ENCODE assay signal across 29 cellular contexts in genomic region chr2:148604927-148605326, GRCh38.
"Had no signal": no experiment of that assay in that cellular context is flagged by ENCODE, and none has a peak within 500 bp of the region (broad histone marks: within the 10 kb centered on the region; RNA-seq: fewer than 3 reads in every experiment).

No MANE protein-coding gene starts in this region.

- H3K27ac ChIP-seq: brain microvascular endothelial cell, Peyer's patch, SJCRH30, SK-N-MC had no signal

- H3K4me3 ChIP-seq: MG63, Peyer's patch, SJCRH30, SK-N-MC had no signal

- H3K27me3 Mint-ChIP-seq: activated naive CD8-positive, alpha-beta T cell had no signal

- H3K9me3 ChIP-seq: MG63, SJCRH30 had no signal

- ATAC-seq: activated CD8-positive, alpha-beta T cell treated with anti-CD3 and anti-CD28 coated beads for 36 hours; activated naive CD8-positive, alpha-beta T cell treated with anti-CD3 and anti-CD28 coated beads, Interleukin-2, amount 50 U/mL, for 24 hours; activated T-cell treated with anti-CD3 and anti-CD28 coated beads, Interleukin-2, amount 50 U/mL, for 72 hours had no signal

- DNase-seq: activated CD4-positive, alpha-beta T cell treated with anti-CD3 and anti-CD28 coated beads, Interleukin-2, amount 10 ng/mL, durations not matched to agents 24 days and 14 days; activated CD4-positive, alpha-beta T cell treated with anti-CD3 and anti-CD28 coated beads, Interleukin-2, amount 50 U/mL, for 4 hours; activated CD8-positive, alpha-beta T cell treated with anti-CD3 and anti-CD28 coated beads for 36 hours; activated gamma-delta T cell; activated naive CD4-positive, alpha-beta T cell treated with Interleukin-2 at 50 U/mL for 16 hours; activated naive CD8-positive, alpha-beta T cell treated with anti-CD3 and anti-CD28 coated beads, Interleukin-2, amount 50 U/mL, for 24 hours; activated T-cell treated with anti-CD3 and anti-CD28 coated beads, Interleukin-2, amount 50 U/mL, for 1 hour; activated T-cell treated with anti-CD3 and anti-CD28 coated beads, Interleukin-2, amount 50 U/mL, for 72 hours; anterior cingulate cortex; brain microvascular endothelial cell; Karpas-422; KBM-7; MG63; NCI-H1048; NCI-H1105 treated with DMSO at 0.1 percent for 48 hours; NCI-H1436; NCI-H1694; NCI-H2029; NCI-H345; NCI-H524 treated with DMSO at 0.1 percent for 48 hours; Peyer's patch; Right ventricle myocardium superior; SJCRH30 had no signal

- H3K36me3 ChIP-seq: brain microvascular endothelial cell, MG63, Peyer's patch, SJCRH30 had no signal

- H3K4me1 Mint-ChIP-seq: IgD-negative memory B cell had no signal

- H3K4me3 Mint-ChIP-seq: activated CD4-positive, alpha-beta T cell treated with anti-CD3 and anti-CD28 coated beads, Interleukin-2, amount 10 ng/mL, durations not matched to agents 24 days and 14 days; activated CD8-positive, alpha-beta T cell treated with anti-CD3 and anti-CD28 coated beads for 36 hours; activated naive CD8-positive, alpha-beta T cell; activated naive CD8-positive, alpha-beta T cell treated with anti-CD3 and anti-CD28 coated beads, Interleukin-2, amount 50 U/mL, for 24 hours; activated T-cell treated with anti-CD3 and anti-CD28 coated beads, Interleukin-2, amount 50 U/mL, for 72 hours; IgD-negative memory B cell; T-helper 1 cell treated with Interleukin-12 subunit alpha and Interleukin-12 subunit beta and Interleukin-4 antibody, amounts not matched to agents 30 μg/mL and 1 μg/mL, for 36 hours; T-helper 2 cell treated with Interferon-gamma antibody and Interleukin-4, amounts not matched to agents 5 μg/mL and 100 μg/mL, for 36 hours had no signal

- H3K4me1 ChIP-seq: Peyer's patch had no signal

- H3K27me3 ChIP-seq: brain microvascular endothelial cell, Peyer's patch, SJCRH30 had no signal

- H3K27ac Mint-ChIP-seq: activated CD4-positive, alpha-beta T cell treated with anti-CD3 and anti-CD28 coated beads, Interleukin-2, amount 10 ng/mL, durations not matched to agents 24 days and 14 days; activated CD8-positive, alpha-beta T cell treated with anti-CD3 and anti-CD28 coated beads for 36 hours; activated naive CD8-positive, alpha-beta T cell; activated naive CD8-positive, alpha-beta T cell treated with anti-CD3 and anti-CD28 coated beads, Interleukin-2, amount 50 U/mL, for 24 hours; activated T-cell treated with anti-CD3 and anti-CD28 coated beads, Interleukin-2, amount 50 U/mL, for 72 hours; activated T-helper 2 cell treated with anti-CD3 and anti-CD28 coated beads, Interferon-gamma antibody, Interleukin-2, Interleukin-4, amounts not matched to agents 10 μg/mL and 5 μg/mL and 100 μg/mL, durations not matched to agents 14 hours and 24 hours and 36 hours; IgD-negative memory B cell; T-helper 1 cell treated with Interleukin-12 subunit alpha and Interleukin-12 subunit beta and Interleukin-4 antibody, amounts not matched to agents 30 μg/mL and 1 μg/mL, for 36 hours; T-helper 2 cell treated with Interferon-gamma antibody and Interleukin-4, amounts not matched to agents 5 μg/mL and 100 μg/mL, for 36 hours had no signal
